In genomic region chr4:105520819-105521790, GRCh38 we compare ENCODE assay signal across 7 cellular contexts. TPM values are rescaled to one million over a fixed set of nuclear protein-coding genes. Genes with fewer than 3 reads are reported as not detected.
DNase-seq lines count a peak whose midpoint lies in the region; ATAC-seq and TF ChIP-seq lines count a peak whose summit lies in the region.

No MANE protein-coding gene starts in this region.

- peak; percentile 67 for TF ChIP-seq CTCF in endothelial cell (IDR thresholded peaks at IDR 0.05; ENCODE audit: unreplicated experiment)

- no peak overlapping the region for H3K27ac Mint-ChIP-seq in endothelial cell (ENCODE audit: unreplicated experiment)

- DNase-seq in G401 (ENCODE audit: low spot score) (peak; percentile 34), HPDE6-E6E7 (ENCODE audit: extremely low spot score) (peak; percentile 33), OCI-M2 (lab: John Stamatoyannopoulos, UW; ENCODE audit: unreplicated experiment) (peak; percentile 45), endothelial cell (ENCODE audit: low spot score) (peak; percentile 60), middle frontal gyrus (ENCODE audit: extremely low spot score, low spot score) (peak; percentile 43), cerebellar nuclear complex (lab: John Stamatoyannopoulos, UW) (no peak)

- ATAC-seq in GM19452 (IDR thresholded peaks at IDR 0.05; ENCODE audit: unreplicated experiment), result peak; percentile 58

- no peaks in the 10 kb centered on the region for H3K36me3 Mint-ChIP-seq in endothelial cell (ENCODE audit: low read depth, unreplicated experiment)

- no peak overlapping the region for H3K4me3 Mint-ChIP-seq in endothelial cell (ENCODE audit: unreplicated experiment)

- no peaks in the 10 kb centered on the region for H3K9me3 Mint-ChIP-seq in endothelial cell (ENCODE audit: unreplicated experiment)

- H3K4me1 Mint-ChIP-seq in endothelial cell (ENCODE audit: unreplicated experiment), result no peaks in the 10 kb centered on the region

- H3K27me3 Mint-ChIP-seq in endothelial cell (ENCODE audit: unreplicated experiment), result no peaks in the 10 kb centered on the region

- in situ Hi-C loops in G401 (cut with HindIII; ENCODE audit: low sequenced_read_pairs), result no loop called here

RNA-seq across cellular contexts. Expression of gene ARHGEF38, which starts 31.3 kb away (rescaled TPM):
- not detected in 2 replicates for total RNA-seq in G401 (2014; rRNA removed; shearing (Covaris generic))
- total RNA-seq in endothelial cell (ENCODE audit: unreplicated experiment), result not detected

RNA-seq across cellular contexts. Expression of gene PPA2, which starts 47.2 kb away (rescaled TPM):
- total RNA-seq in G401 (2014; rRNA removed; shearing (Covaris generic)), result 203 and 214 TPM in 2 replicates
- 45.5 TPM for total RNA-seq in endothelial cell (ENCODE audit: unreplicated experiment)

Comparison
In these comparisons a context has a peak if more than half of its experiments do, and no peak if none do; other contexts are left out.
1. DNase-seq: peak in G401 (single experiment), HPDE6-E6E7 (single experiment), OCI-M2 (single experiment), endothelial cell (single experiment) and middle frontal gyrus (single experiment); none in cerebellar nuclear complex (0 of 2).